In genomic region chr16:67235816-67236547, GRCh38 we compare ENCODE assay signal across 7 cellular contexts. TPM values are rescaled to one million over a fixed set of nuclear protein-coding genes. Genes with fewer than 3 reads are reported as not detected.
DNase-seq lines count a peak whose midpoint lies in the region; ATAC-seq and TF ChIP-seq lines count a peak whose summit lies in the region.

No MANE protein-coding gene starts in this region.

- peak overlapping the region; percentile 44 for H3K27ac Mint-ChIP-seq in activated naive CD8-positive, alpha-beta T cell treated with anti-CD3 and anti-CD28 coated beads, Interleukin-2, amount 10 ng/mL, durations not matched to agents 7 days and 5 days

- H3K27me3 Mint-ChIP-seq in activated naive CD8-positive, alpha-beta T cell treated with anti-CD3 and anti-CD28 coated beads, Interleukin-2, amount 10 ng/mL, durations not matched to agents 7 days and 5 days = no peaks in the 10 kb centered on the region

- H3K4me1 ChIP-seq in psoas muscle = peaks cover 26% of the 10 kb centered on the region

- H3K4me3 ChIP-seq in SK-N-MC (peak overlapping the region; percentile 66), psoas muscle (no peak overlapping the region)

- ATAC-seq in GM21723 (IDR thresholded peaks at IDR 0.05; ENCODE audit: unreplicated experiment) (peak; percentile 43), psoas muscle (no peak), HG02870 (IDR thresholded peaks at IDR 0.05; ENCODE audit: unreplicated experiment) (no peak), HG03571 (IDR thresholded peaks at IDR 0.05; ENCODE audit: unreplicated experiment) (no peak)
- peak; percentile 12 for ATAC-seq in activated naive CD8-positive, alpha-beta T cell treated with anti-CD3 and anti-CD28 coated beads, Interleukin-2, amount 10 ng/mL, durations not matched to agents 7 days and 5 days (ENCODE audit: low read depth)

- H3K27me3 ChIP-seq in psoas muscle (ENCODE audit: insufficient read depth in 3 of 3, low read length in 2 of 3) = no peaks in the 10 kb centered on the region

- H3K36me3 ChIP-seq in SK-N-MC (ENCODE audit: insufficient read depth, low read length) (no peaks in the 10 kb centered on the region), psoas muscle (ENCODE audit: insufficient read depth in 1 of 2, low read depth in 1 of 2) (peaks cover 5 to 87% of the 10 kb centered on the region in 2 donors)

- no peaks in the 10 kb centered on the region for H3K9me3 Mint-ChIP-seq in activated naive CD8-positive, alpha-beta T cell treated with anti-CD3 and anti-CD28 coated beads, Interleukin-2, amount 10 ng/mL, durations not matched to agents 7 days and 5 days

- H3K36me3 Mint-ChIP-seq in activated naive CD8-positive, alpha-beta T cell treated with anti-CD3 and anti-CD28 coated beads, Interleukin-2, amount 10 ng/mL, durations not matched to agents 7 days and 5 days = peaks cover 24% of the 10 kb centered on the region

- H3K9ac ChIP-seq in SK-N-MC (ENCODE audit: insufficient read length) = peak overlapping the region; percentile 26

- no peak overlapping the region for H3K4me3 Mint-ChIP-seq in activated naive CD8-positive, alpha-beta T cell treated with anti-CD3 and anti-CD28 coated beads, Interleukin-2, amount 10 ng/mL, durations not matched to agents 7 days and 5 days

- H3K4me1 Mint-ChIP-seq in activated naive CD8-positive, alpha-beta T cell treated with anti-CD3 and anti-CD28 coated beads, Interleukin-2, amount 10 ng/mL, durations not matched to agents 7 days and 5 days = peaks cover 15% of the 10 kb centered on the region

- intact Hi-C loops in psoas muscle (cut with DNase I) = no loop called here

- peak overlapping the region; percentile 54; the same call in 1 of the 2 replicates for H3K27ac ChIP-seq in SK-N-MC
- peak overlapping the region; percentile 23 for H3K27ac ChIP-seq in psoas muscle

- no peak for DNase-seq in SK-N-MC (ENCODE audit: low read depth, low spot score)
- no peak for DNase-seq in activated naive CD8-positive, alpha-beta T cell treated with anti-CD3 and anti-CD28 coated beads, Interleukin-2, amount 10 ng/mL, durations not matched to agents 7 days and 5 days
- no peak for DNase-seq in psoas muscle
- no peak for DNase-seq in mucosa of gallbladder (ENCODE audit: low spot score)

- H3K9me3 ChIP-seq in SK-N-MC (ENCODE audit: low read depth, low read length) (no peaks in the 10 kb centered on the region), psoas muscle (no peaks in the 10 kb centered on the region)

- WGBS in psoas muscle, 3 donors = 86 to 92% (median 88%) methylated on average over 17 of the region's 17 CpGs

- no peak for TF ChIP-seq CTCF in psoas muscle (IDR thresholded peaks at IDR 0.05)

- POLR2A ChIA-PET in activated naive CD8-positive, alpha-beta T cell treated with anti-CD3 and anti-CD28 coated beads, Interleukin-2, amount 10 ng/mL, durations not matched to agents 7 days and 5 days (lab: Charles Lee) = interaction anchor here (1.0 to 3.6 kb wide), 3 partner anchors 9 to 12 kb away, joined by 3 to 17 read pairs (median 3); partner anchors contain the start of genes FHOD1 and TMEM208

RNA-seq across cellular contexts. Expression of gene TMEM208, which starts 9.1 kb away (rescaled TPM):
- 10 to 100 TPM; 30.3 to 30.5 TPM for total RNA-seq in activated naive CD8-positive, alpha-beta T cell treated with anti-CD3 and anti-CD28 coated beads, Interleukin-2, amount 10 ng/mL, durations not matched to agents 7 days and 5 days
- total RNA-seq in psoas muscle = 10 to 100 TPM; 10.1 to 32.7 (median 20.5) TPM
- 100 to 1,000 TPM in 1 of 3 donors, 10 to 100 TPM in 2; 64.3 to 111 (median 91.9) TPM for polyA plus RNA-seq in psoas muscle
- total RNA-seq in mucosa of gallbladder = 46.9 TPM

RNA-seq across cellular contexts. Expression of gene FHOD1, which starts 11.3 kb away (rescaled TPM):
- 10 to 100 TPM; 92.2 to 92.8 TPM for total RNA-seq in activated naive CD8-positive, alpha-beta T cell treated with anti-CD3 and anti-CD28 coated beads, Interleukin-2, amount 10 ng/mL, durations not matched to agents 7 days and 5 days
- total RNA-seq in psoas muscle = 100 to 1,000 TPM in 3 of 4 donors, 10 to 100 TPM in 1; 61.5 to 154 (median 124) TPM
- 10 to 100 TPM; 16.9 to 48.7 (median 27.2) TPM for polyA plus RNA-seq in psoas muscle
- total RNA-seq in mucosa of gallbladder = 46.4 TPM

RNA-seq across cellular contexts. Expression of gene SLC9A5, which starts 12.8 kb away (rescaled TPM):
- total RNA-seq in activated naive CD8-positive, alpha-beta T cell treated with anti-CD3 and anti-CD28 coated beads, Interleukin-2, amount 10 ng/mL, durations not matched to agents 7 days and 5 days = 1 to 10 TPM; 3.5 to 4.5 TPM
- total RNA-seq in psoas muscle (1 to 10 TPM in 3 of 4 donors, under 1 TPM in 1; 0.59 to 1.7 (median 1.4) TPM), mucosa of gallbladder (3.2 TPM)
- polyA plus RNA-seq in psoas muscle = 1 to 10 TPM in 1 of 3 donors, under 1 TPM in 2; 0.52 to 1.1 (median 0.91) TPM

RNA-seq across cellular contexts. Expression of gene ELMO3, which starts 37.1 kb away (rescaled TPM):
- total RNA-seq in activated naive CD8-positive, alpha-beta T cell treated with anti-CD3 and anti-CD28 coated beads, Interleukin-2, amount 10 ng/mL, durations not matched to agents 7 days and 5 days = 1 to 10 TPM; 7.6 to 9.4 TPM
- total RNA-seq in psoas muscle = under 1 TPM; 0.26 to 0.79 (median 0.42) TPM
- under 1 TPM; 0.35 to 0.82 (median 0.53) TPM for polyA plus RNA-seq in psoas muscle
- total RNA-seq in mucosa of gallbladder = 68.3 TPM

RNA-seq across cellular contexts. Expression of gene PLEKHG4, which starts 43.4 kb away (rescaled TPM):
- total RNA-seq in activated naive CD8-positive, alpha-beta T cell treated with anti-CD3 and anti-CD28 coated beads, Interleukin-2, amount 10 ng/mL, durations not matched to agents 7 days and 5 days = 10 to 100 TPM; 15.7 to 18.2 TPM
- 1 to 10 TPM in 2 of 4 donors, under 1 TPM in 2; 0.28 to 1.9 (median 1.3) TPM for total RNA-seq in psoas muscle
- under 1 TPM; 0.60 to 1.00 (median 0.98) TPM for polyA plus RNA-seq in psoas muscle
- total RNA-seq in mucosa of gallbladder = 6.7 TPM

Comparison
In these comparisons a context has a peak if more than half of its experiments do, and no peak if none do; other contexts are left out.
1. ATAC-seq: peak in GM21723 (single experiment) and activated naive CD8-positive, alpha-beta T cell treated with anti-CD3 and anti-CD28 coated beads, Interleukin-2, amount 10 ng/mL, durations not matched to agents 7 days and 5 days (single experiment); none in psoas muscle (0 of 4), HG02870 (single experiment) and HG03571 (single experiment).